In genomic region chr2:121479882-121480522, GRCh38 we compare ENCODE assay signal across 8 cellular contexts. TPM values are rescaled to one million over a fixed set of nuclear protein-coding genes. Genes with fewer than 3 reads are reported as not detected.
A peak's percentile ranks its signal among the peaks of the same experiment; 100 is the strongest.
DNase-seq lines count a peak whose midpoint lies in the region; ATAC-seq, FAIRE-seq and TF ChIP-seq lines count a peak whose summit lies in the region.
"Had no signal": no experiment of that assay in that cellular context is flagged by ENCODE, and none has a peak within 500 bp of the region (broad histone marks: within the 10 kb centered on the region; RNA-seq: fewer than 3 reads in every experiment).

No MANE protein-coding gene starts in this region.

- no peak overlapping the region for H3K27ac ChIP-seq in small intestine (ENCODE audit: low read depth in 1 of 2, low read length in 1 of 2)

- ATAC-seq in HG02981 (IDR thresholded peaks at IDR 0.05; ENCODE audit: unreplicated experiment), result no peak

- no peaks in the 10 kb centered on the region for H3K27me3 ChIP-seq in small intestine (ENCODE audit: control insufficient read depth in 2 of 2, insufficient read depth in 2 of 2, low read length in 2 of 2)

- no peaks in the 10 kb centered on the region for H3K4me1 ChIP-seq in small intestine (ENCODE audit: control insufficient read depth in 2 of 2, insufficient read depth in 1 of 2, low read depth in 1 of 2, low read length in 1 of 2)

- WGBS in small intestine, 3 donors, result 9 to 52% (median 33%) methylated on average over 8 of the region's 8 CpGs

- no peaks in the 10 kb centered on the region for H3K9me3 ChIP-seq in small intestine (ENCODE audit: control insufficient read depth, low read depth)

- no peak for TF ChIP-seq CTCF in fibroblast of mammary gland (conservative IDR thresholded peaks at IDR 0.05; ENCODE audit: control insufficient read depth, insufficient read depth, low read depth, low read length)

- FAIRE-seq in small intestine (lab: Jason Lieb, UNC), result no peak

- peaks cover 0 to 5% of the 10 kb centered on the region in 2 donors for H3K36me3 ChIP-seq in small intestine (ENCODE audit: control insufficient read depth in 2 of 2, insufficient read depth in 2 of 2, low read length in 2 of 2)

- DNase-seq in H4 (ENCODE audit: low spot score) (peak; percentile 15), NCI-H69 (lab: John Stamatoyannopoulos, UW) (peak; percentile 82), fibroblast of mammary gland (ENCODE audit: low read depth) (peak; percentile 36), small intestine (peak; percentile 88), ecto neural progenitor cell (ENCODE audit: low spot score) (no peak)
- DNase-seq in activated effector memory CD4-positive, alpha-beta T cell treated with anti-CD3 and anti-CD28 coated beads, Interleukin-2, amount 50 U/mL, for 16 hours, result no peak

- H3K4me3 ChIP-seq in fibroblast of mammary gland (ENCODE audit: control insufficient read depth, low read depth, low read length), result no peak overlapping the region
- no peak overlapping the region for H3K4me3 ChIP-seq in small intestine (ENCODE audit: low read depth in 1 of 2, low read length in 2 of 2)

RNA-seq across cellular contexts. Expression of gene RNU4ATAC, which starts 50.7 kb away (rescaled TPM):
- not detected in 2 replicates for total RNA-seq in H4 (2014; rRNA removed; shearing (Covaris generic))
- polyA plus RNA-seq in small intestine, result not detected
- polyA plus RNA-seq: thymus had no signal

Comparison
In these comparisons a context has a peak if more than half of its experiments do, and no peak if none do; other contexts are left out.
1. DNase-seq: peak in H4 (single experiment), NCI-H69 (single experiment), fibroblast of mammary gland (single experiment) and small intestine (single experiment); none in ecto neural progenitor cell (single experiment) and activated effector memory CD4-positive, alpha-beta T cell treated with anti-CD3 and anti-CD28 coated beads, Interleukin-2, amount 50 U/mL, for 16 hours (single experiment).